In the genomic region with DNA sequence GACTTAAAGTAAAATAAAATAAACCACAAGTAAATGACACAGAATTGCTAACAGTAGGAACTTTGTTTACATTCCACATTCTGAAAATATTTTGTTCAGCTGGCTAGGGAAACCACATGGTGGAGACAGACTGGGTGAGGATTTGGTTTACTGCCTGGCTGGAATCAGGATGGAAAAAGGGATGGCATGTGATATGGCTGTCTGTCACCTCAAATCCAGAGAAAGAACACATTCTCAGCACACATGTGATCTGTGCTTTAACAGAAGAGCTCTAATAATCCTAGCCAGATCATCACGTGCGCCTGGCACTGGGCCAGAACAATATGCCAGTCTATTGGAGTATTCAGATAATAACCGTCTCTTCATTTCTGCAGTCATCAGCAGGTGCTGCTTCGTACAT, we compare ENCODE assay signal across 11 cellular contexts.
DNase-seq lines count a peak whose midpoint lies in the region; ATAC-seq and TF ChIP-seq lines count a peak whose summit lies in the region.
"Had no signal": no experiment of that assay in that cellular context is flagged by ENCODE, and none has a peak within 500 bp of the region (broad histone marks: within the 10 kb centered on the region; RNA-seq: fewer than 3 reads in every experiment).

No MANE protein-coding gene starts in this region.

- H3K27me3 ChIP-seq in SJCRH30: no peaks in the 10 kb centered on the region
- H3K27me3 ChIP-seq in hepatocyte: no peaks in the 10 kb centered on the region
- no peaks in the 10 kb centered on the region for H3K27me3 ChIP-seq in Peyer's patch
- H3K27me3 ChIP-seq: breast epithelium had no signal

- H3K36me3 ChIP-seq in SJCRH30 (no peaks in the 10 kb centered on the region), hepatocyte (replicated peaks; ENCODE audit: insufficient read depth, low read depth) (no peaks in the 10 kb centered on the region), Peyer's patch (no peaks in the 10 kb centered on the region)
- H3K36me3 ChIP-seq: breast epithelium had no signal

- H3K4me1 ChIP-seq in SJCRH30 (peaks cover 12% of the 10 kb centered on the region; the same call in 1 of the 2 replicates), hepatocyte (ENCODE audit: insufficient read depth) (peaks cover 11% of the 10 kb centered on the region), Peyer's patch (no peaks in the 10 kb centered on the region)
- H3K4me1 ChIP-seq: breast epithelium had no signal

- POLR2A ChIA-PET in AG04449 (lab: Yijun Ruan, JAX): no interaction called here

- H3K9me2 ChIP-seq in hepatocyte (replicated peaks; ENCODE audit: insufficient read depth): no peaks in the 10 kb centered on the region

- ATAC-seq in HG03354 (IDR thresholded peaks at IDR 0.05; ENCODE audit: poor library complexity, severe bottlenecking, unreplicated experiment): no peak
- ATAC-seq: naive thymus-derived CD8-positive, alpha-beta T cell had no signal

- CTCF ChIA-PET in AG04449 (lab: Yijun Ruan, JAX): interaction anchor here (1.4 to 1.6 kb wide), 3 partner anchors 12 to 184 kb away, joined by 4 read pairs; no protein-coding TSS in a partner anchor

- TF ChIP-seq CTCF in AG04449 (IDR thresholded peaks at IDR 0.05; ENCODE audit: insufficient read depth, low read length, missing control alignments) (peak; percentile 8), LNCaP clone FGC (IDR thresholded peaks at IDR 0.05; ENCODE audit: control insufficient read depth, extremely low read depth, insufficient read depth) (0 out of 2 replicates have a peak, but pooled peaks have one; percentile 20), hepatocyte (IDR thresholded peaks at IDR 0.05; ENCODE audit: poor library complexity) (peak; percentile 6), Peyer's patch (IDR thresholded peaks at IDR 0.05) (no peak)

- DNase-seq in AG04449 (ENCODE audit: low read depth, low spot score) (no peak), LNCaP clone FGC (ENCODE audit: low read depth) (no peak), SJCRH30 (peak; percentile 34 to 41), hepatocyte (ENCODE audit: low spot score) (peak; percentile 57), GM19238 (ENCODE audit: insufficient read length, low spot score) (no peak), retina (no peak), Peyer's patch (no peak)
- DNase-seq: naive thymus-derived CD8-positive, alpha-beta T cell; SW 1271 had no signal

- H4K20me1 ChIP-seq in hepatocyte (ENCODE audit: insufficient read depth, poor library complexity, severe bottlenecking): no peaks in the 10 kb centered on the region

- 50% methylated on average over 4 of the region's 4 CpGs for WGBS in hepatocyte (ENCODE audit: low lambda C conversion rate, missing lambda C conversion rate)

- no peaks in the 10 kb centered on the region for H3K79me2 ChIP-seq in hepatocyte

- no peak overlapping the region for H3K27ac ChIP-seq in SJCRH30
- H3K27ac ChIP-seq in hepatocyte: no peak overlapping the region
- H3K27ac ChIP-seq in Peyer's patch: no peak overlapping the region
- H3K27ac ChIP-seq: breast epithelium had no signal

- H3K4me3 ChIP-seq in AG04449 (ENCODE audit: low read depth, low read length) (no peak overlapping the region), LNCaP clone FGC (ENCODE audit: low read depth, low read length) (no peak overlapping the region), SJCRH30 (no peak overlapping the region), hepatocyte (no peak overlapping the region), Peyer's patch (no peak overlapping the region)
- H3K4me3 ChIP-seq: breast epithelium had no signal

- H3K9me3 ChIP-seq in SJCRH30 (replicated peaks): no peaks in the 10 kb centered on the region
- H3K9me3 ChIP-seq in hepatocyte (ENCODE audit: low read depth): no peaks in the 10 kb centered on the region
- no peaks in the 10 kb centered on the region for H3K9me3 ChIP-seq in Peyer's patch
- H3K9me3 ChIP-seq: breast epithelium had no signal

- peak overlapping the region; percentile 34 for H3K4me2 ChIP-seq in hepatocyte

- no peak for TF ChIP-seq POLR2A in Peyer's patch (IDR thresholded peaks at IDR 0.05)

- no peak overlapping the region for H2AFZ ChIP-seq in hepatocyte

Comparison
In these comparisons a context has a peak if more than half of its experiments do, and no peak if none do; other contexts are left out.
1. DNase-seq: peak in SJCRH30 (2 of 2) and hepatocyte (single experiment); none in AG04449 (single experiment), LNCaP clone FGC (single experiment), GM19238 (single experiment), retina (single experiment) and Peyer's patch (0 of 3).
2. CTCF ChIP-seq: peak in AG04449 (single experiment), LNCaP clone FGC (single experiment) and hepatocyte (single experiment); none in Peyer's patch (0 of 6).